ENCODE assay signal across 8 cellular contexts in genomic region chr5:150412319-150413175, GRCh38. TPM values are rescaled to one million over a fixed set of nuclear protein-coding genes. Genes with fewer than 3 reads are reported as not detected.
A peak's percentile ranks its signal among the peaks of the same experiment; 100 is the strongest.
DNase-seq lines count a peak whose midpoint lies in the region; ATAC-seq and TF ChIP-seq lines count a peak whose summit lies in the region.

TSS of gene CD74 (minus strand) at chr5:150412910. CDS start at chr5:150412749, 161 bp downstream.

- H3K9me2 ChIP-seq in OCI-LY7 (ENCODE audit: insufficient read depth, low read length) = no peaks in the 10 kb centered on the region

- peaks cover 65% of the 10 kb centered on the region for H3K4me1 ChIP-seq in OCI-LY7 (ENCODE audit: insufficient read depth, low read length, poor library complexity, severe bottlenecking)
- H3K4me1 ChIP-seq in neuron (ENCODE audit: insufficient read depth, low read length) = peaks cover 15% of the 10 kb centered on the region
- H3K4me1 ChIP-seq in subcutaneous abdominal adipose tissue (ENCODE audit: control insufficient read depth in 5 of 5, insufficient read depth in 5 of 5, low read length in 5 of 5) = peaks cover 0 to 55% (median 27%) of the 10 kb centered on the region in 5 donors

- no peaks in the 10 kb centered on the region for H3K9me3 ChIP-seq in OCI-LY7 (ENCODE audit: low read length)
- H3K9me3 ChIP-seq in neuron (ENCODE audit: low read length) = no peaks in the 10 kb centered on the region
- no peaks in the 10 kb centered on the region for H3K9me3 ChIP-seq in subcutaneous abdominal adipose tissue (ENCODE audit: control insufficient read depth in 5 of 5, low read length in 5 of 5)
- no peaks in the 10 kb centered on the region for H3K9me3 ChIP-seq in MG63

- peaks cover 49% of the 10 kb centered on the region for H3K36me3 ChIP-seq in OCI-LY7 (ENCODE audit: insufficient read depth, low read length)
- H3K36me3 ChIP-seq in neuron (ENCODE audit: insufficient read depth, low read length) = no peaks in the 10 kb centered on the region
- peaks cover 0 to 9% (median 6%) of the 10 kb centered on the region in 5 donors for H3K36me3 ChIP-seq in subcutaneous abdominal adipose tissue (ENCODE audit: control insufficient read depth in 5 of 5, insufficient read depth in 5 of 5, low read length in 5 of 5)
- H3K36me3 ChIP-seq in MG63 = no peaks in the 10 kb centered on the region

- peak within 1 kb of the TSS; percentile 97 for H3K27ac ChIP-seq in OCI-LY7 (ENCODE audit: low read depth, low read length, poor library complexity, severe bottlenecking)
- H3K27ac ChIP-seq in subcutaneous abdominal adipose tissue (ENCODE audit: low read depth, low read length) = peak within 1 kb of the TSS; percentile 80

- intact Hi-C loops in OCI-LY7 (cut with micrococcal nuclease; ENCODE audit: unreplicated experiment) = loop anchor here (1.0 to 5.0 kb wide), 2 partner anchors 55 to 740 kb away; partner anchors contain the start of gene TCOF1

- peak within 1 kb of the TSS; percentile 88 for H3K27ac Mint-ChIP-seq in activated T-cell treated with anti-CD3 and anti-CD28 coated beads, Interleukin-2, amount 50 U/mL, for 72 hours

- CTCF ChIA-PET in OCI-LY7 (lab: Charles Lee; ENCODE audit: unreplicated experiment) = interaction anchor here (1.0 kb wide), 1 partner anchor 13 kb away, joined by 10 read pairs; no protein-coding TSS in a partner anchor

- peaks cover 3 to 5% of the 10 kb centered on the region in 2 donors for H3K36me3 Mint-ChIP-seq in activated T-cell treated with anti-CD3 and anti-CD28 coated beads, Interleukin-2, amount 50 U/mL, for 72 hours (ENCODE audit: insufficient read depth in 2 of 2)

- no peaks in the 10 kb centered on the region for H3K27me3 Mint-ChIP-seq in activated T-cell treated with anti-CD3 and anti-CD28 coated beads, Interleukin-2, amount 50 U/mL, for 72 hours (ENCODE audit: low read depth)

- H3K4me3 ChIP-seq in OCI-LY7 (ENCODE audit: low read depth, low read length, poor library complexity, severe bottlenecking) (peak within 1 kb of the TSS; percentile 99), fibroblast of pulmonary artery (replicated peaks; ENCODE audit: low read depth, low read length) (no peak within 1 kb of the TSS), neuron (ENCODE audit: low read length) (peak within 1 kb of the TSS; percentile 28), subcutaneous abdominal adipose tissue (ENCODE audit: low read depth in 1 of 5, low read length in 5 of 5) (peak within 1 kb of the TSS; percentile 75 to 93 (median 81)), MG63 (no peak within 1 kb of the TSS)

- BruUV-seq in OCI-LY7 (replicated peaks; lab: Mats Ljungman, UMichigan) = TSS peak; percentile 72

- no peaks in the 10 kb centered on the region for H3K27me3 ChIP-seq in neuron (ENCODE audit: insufficient read depth, low read length)
- no peaks in the 10 kb centered on the region for H3K27me3 ChIP-seq in subcutaneous abdominal adipose tissue (ENCODE audit: control insufficient read depth in 5 of 5, insufficient read depth in 4 of 5, low read length in 5 of 5)
- peaks cover 3% of the 10 kb centered on the region; the same call in 1 of the 2 replicates for H3K27me3 ChIP-seq in MG63

- peak; percentile 71 for ATAC-seq in HG02852 (IDR thresholded peaks at IDR 0.05; ENCODE audit: unreplicated experiment)
- ATAC-seq in activated T-cell treated with anti-CD3 and anti-CD28 coated beads, Interleukin-2, amount 50 U/mL, for 72 hours (replicated peaks in 1 of 2) = peak; percentile 88 to 91

- peaks cover 22% of the 10 kb centered on the region for H4K20me1 ChIP-seq in OCI-LY7 (ENCODE audit: insufficient read depth, low read length)

- H3K9ac ChIP-seq in subcutaneous abdominal adipose tissue (ENCODE audit: low read length in 5 of 5) = peak within 1 kb of the TSS; percentile 16 to 88 (median 80)

- peaks cover 51% of the 10 kb centered on the region for H3K79me2 ChIP-seq in OCI-LY7 (ENCODE audit: insufficient read depth, low read depth, low read length)

- H3K4me3 Mint-ChIP-seq in activated T-cell treated with anti-CD3 and anti-CD28 coated beads, Interleukin-2, amount 50 U/mL, for 72 hours = peak within 1 kb of the TSS; percentile 88 to 90

- H3K4me2 ChIP-seq in OCI-LY7 (ENCODE audit: low read length) = peak within 1 kb of the TSS; percentile 94

- peak; percentile 100 for TF ChIP-seq POLR2A in GM15510 (IDR thresholded peaks at IDR 0.05; ENCODE audit: borderline replicate concordance, extremely low read depth, insufficient read length)

- peaks cover 42% of the 10 kb centered on the region for H3K4me1 Mint-ChIP-seq in activated T-cell treated with anti-CD3 and anti-CD28 coated beads, Interleukin-2, amount 50 U/mL, for 72 hours (ENCODE audit: low read depth)

- peak; percentile 27; the same call in 1 of the 2 replicates for TF ChIP-seq CTCF in OCI-LY7 (conservative IDR thresholded peaks at IDR 0.05; ENCODE audit: low read length)
- no peak for TF ChIP-seq CTCF in fibroblast of pulmonary artery (IDR thresholded peaks at IDR 0.05; ENCODE audit: low read length, missing control alignments)

- H2AFZ ChIP-seq in OCI-LY7 (ENCODE audit: low read length) = peak within 1 kb of the TSS; percentile 41; the same call in 1 of the 2 replicates
- H2AFZ ChIP-seq in neuron (ENCODE audit: low read depth, low read length) = peak within 1 kb of the TSS; percentile 27

- no peaks in the 10 kb centered on the region for H3K9me3 Mint-ChIP-seq in activated T-cell treated with anti-CD3 and anti-CD28 coated beads, Interleukin-2, amount 50 U/mL, for 72 hours

- POLR2A ChIA-PET in OCI-LY7 (lab: Charles Lee) = interaction anchor here (0.6 to 5.1 kb wide), 14 partner anchors 9 to 784 kb away, joined by 3 to 38 read pairs (median 4); no protein-coding TSS in a partner anchor

- DNase-seq in OCI-LY7 (ENCODE audit: low spot score) (peak; percentile 99), fibroblast of pulmonary artery (ENCODE audit: low read depth) (peak; percentile 23), MG63 (no peak)
- peak; percentile 92 to 93 for DNase-seq in activated T-cell treated with anti-CD3 and anti-CD28 coated beads, Interleukin-2, amount 50 U/mL, for 72 hours

RNA-seq across cellular contexts. Expression of gene CD74, which starts in this region (rescaled TPM):
- 2,446 and 3,686 TPM in 2 replicates for total RNA-seq in OCI-LY7 (2014; rRNA removed; shearing (Covaris generic))
- 1,759 and 1,769 TPM in 2 replicates for total RNA-seq in OCI-LY7 (2022)
- total RNA-seq in activated T-cell treated with anti-CD3 and anti-CD28 coated beads, Interleukin-2, amount 50 U/mL, for 72 hours = 100 to 1,000 TPM; 363 to 455 TPM
- not detected in 2 replicates for total RNA-seq in MG63 (2014; rRNA removed; shearing (Covaris generic); ENCODE audit: low replicate concordance)

Comparison
In these comparisons a context has a peak if more than half of its experiments do, and no peak if none do; other contexts are left out.
1. RNA of gene CD74 (total RNA-seq): 1,759 to 3,686 TPM in OCI-LY7 and 363 to 455 TPM in activated T-cell treated with anti-CD3 and anti-CD28 coated beads, Interleukin-2, amount 50 U/mL, for 72 hours; not detected in MG63; every median in the first group is over 100 times any median in the second.
2. H3K4me3 ChIP-seq: peak in OCI-LY7 (single experiment), neuron (single experiment) and subcutaneous abdominal adipose tissue (5 of 5); none in fibroblast of pulmonary artery (single experiment) and MG63 (single experiment).